ENCODE assay signal across 1 cellular context in genomic region chr11:7512525-7513209, GRCh38.
TF ChIP-seq lines count a peak whose summit lies in the region.

No MANE protein-coding gene starts in this region.

TF ChIP-seq in HEK293, 187 proteins besides CTCF, POLR2A, EP300 and RAD21 (continued from another document):
- TF ChIP-seq PRDM6 (tag by site-specific recombination; IDR thresholded peaks at IDR 0.05) (no peak), ELK4 (IDR thresholded peaks at IDR 0.05; ENCODE audit: borderline replicate concordance, low read depth, low read length) (no peak), ZNF580 (tag by site-specific recombination; IDR thresholded peaks at IDR 0.05) (no peak), MZF1 (tag by site-specific recombination; IDR thresholded peaks at IDR 0.05; ENCODE audit: borderline replicate concordance) (no peak), ZNF157 (tag by site-specific recombination; IDR thresholded peaks at IDR 0.05) (no peak), KLF17 (tag by site-specific recombination; IDR thresholded peaks at IDR 0.05) (no peak)
